Comparison of ENCODE assay signal across 2 cellular contexts in genomic region chr11:64034411-64034811, GRCh38.
A peak's percentile ranks its signal among the peaks of the same experiment; 100 is the strongest.
TF ChIP-seq lines count a peak whose summit lies in the region.

No MANE protein-coding gene starts in this region.

TF ChIP-seq in H1, 55 proteins besides CTCF, POLR2A, EP300 and RAD21:
- TF ChIP-seq TCF12 (IDR thresholded peaks at IDR 0.05; ENCODE audit: low read depth, low read length): no peak
- no peak for TF ChIP-seq EZH2 (IDR thresholded peaks at IDR 0.05; ENCODE audit: low read depth, low read length, severe bottlenecking)
- TF ChIP-seq RBBP5 (IDR thresholded peaks at IDR 0.05; ENCODE audit: borderline replicate concordance, low read depth, low read length): no peak
- TF ChIP-seq HDAC2 (IDR thresholded peaks at IDR 0.05; ENCODE audit: borderline replicate concordance in 1 of 2, low read depth in 2 of 2, low read length in 2 of 2): no peak
- TF ChIP-seq CBX5 (IDR thresholded peaks at IDR 0.05; ENCODE audit: low read depth, low read length): no peak
- no peak for TF ChIP-seq BCL11A (IDR thresholded peaks at IDR 0.05; ENCODE audit: low read depth in 2 of 2, low read length in 2 of 2)
- no peak for TF ChIP-seq MAFK (IDR thresholded peaks at IDR 0.05; ENCODE audit: low read depth, low read length)
- TF ChIP-seq SRF (IDR thresholded peaks at IDR 0.05; ENCODE audit: low read depth, low read length): no peak
- peak; percentile 76 for TF ChIP-seq KDM1A (IDR thresholded peaks at IDR 0.05; ENCODE audit: borderline replicate concordance, low read length)
- no peak for TF ChIP-seq RNF2 (IDR thresholded peaks at IDR 0.05; ENCODE audit: borderline replicate concordance, low read depth, low read length, missing control alignments, poor library complexity, severe bottlenecking)
- TF ChIP-seq JUND (IDR thresholded peaks at IDR 0.05; ENCODE audit: low read length): no peak
- TF ChIP-seq BRCA1 (IDR thresholded peaks at IDR 0.05; ENCODE audit: low read depth, low read length): no peak
- no peak for TF ChIP-seq RXRA (IDR thresholded peaks at IDR 0.05; ENCODE audit: insufficient read depth, low read depth, low read length)
- TF ChIP-seq HDAC6 (IDR thresholded peaks at IDR 0.05; ENCODE audit: low read depth, low read length): no peak
- no peak for TF ChIP-seq PHF8 (conservative IDR thresholded peaks at IDR 0.05; ENCODE audit: low read depth, low read length)
- TF ChIP-seq RFX5 (IDR thresholded peaks at IDR 0.05; ENCODE audit: borderline replicate concordance, low read depth, low read length): no peak
- TF ChIP-seq, protein P1, sequence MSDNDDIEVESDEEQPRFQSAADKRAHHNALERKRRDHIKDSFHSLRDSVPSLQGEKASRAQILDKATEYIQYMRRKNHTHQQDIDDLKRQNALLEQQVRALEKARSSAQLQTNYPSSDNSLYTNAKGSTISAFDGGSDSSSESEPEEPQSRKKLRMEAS (IDR thresholded peaks at IDR 0.05): 0 out of 2 replicates have a peak, but pooled peaks have one; percentile 15
- TF ChIP-seq SIN3A (conservative IDR thresholded peaks at IDR 0.05 in 1 of 2, IDR thresholded peaks at IDR 0.05 in 1 of 2; ENCODE audit: low read depth in 1 of 2, low read length in 2 of 2): 0 out of 4 replicates have a peak, but pooled peaks of 1 of the 2 experiments have one; percentile 27
- TF ChIP-seq SP2 (IDR thresholded peaks at IDR 0.05; ENCODE audit: low read length): no peak

TF ChIP-seq in GM12891, 5 proteins besides CTCF, POLR2A, EP300 and RAD21:
- TF ChIP-seq POLR2AphosphoS5 (IDR thresholded peaks at IDR 0.05; ENCODE audit: low read depth, low read length) (no peak), PAX5 (IDR thresholded peaks at IDR 0.05; ENCODE audit: insufficient read depth, low read length, severe bottlenecking) (no peak), SPI1 (IDR thresholded peaks at IDR 0.05; ENCODE audit: low read depth, low read length) (no peak), POU2F2 (IDR thresholded peaks at IDR 0.05; ENCODE audit: low read depth, low read length) (no peak), TAF1 (IDR thresholded peaks at IDR 0.05; ENCODE audit: low read depth, low read length) (no peak)
